ENCODE assay signal across 15 cellular contexts in genomic region chr2:240293126-240293864, GRCh38.
A peak's percentile ranks its signal among the peaks of the same experiment; 100 is the strongest.
DNase-seq lines count a peak whose midpoint lies in the region; ATAC-seq, FAIRE-seq and TF ChIP-seq lines count a peak whose summit lies in the region.
"Had no signal": no experiment of that assay in that cellular context is flagged by ENCODE, and none has a peak within 500 bp of the region (broad histone marks: within the 10 kb centered on the region; RNA-seq: fewer than 3 reads in every experiment).

No MANE protein-coding gene starts in this region.

- peak overlapping the region in 11 of 12 donors; percentile 25 to 83 (median 79) for H3K27ac ChIP-seq in heart left ventricle
- H3K27ac ChIP-seq in stomach = no peak overlapping the region

- H3K27me3 ChIP-seq in heart left ventricle (no peaks in the 10 kb centered on the region), stomach (no peaks in the 10 kb centered on the region), BE2C (no peaks in the 10 kb centered on the region)

- intact Hi-C loops in activated CD8-positive, alpha-beta T cell treated with anti-CD3 and anti-CD28 coated beads for 36 hours (cut with micrococcal nuclease) = no loop called here
- intact Hi-C loops in heart left ventricle (cut with DNase I) = loop anchor here in 3 of 10 donors (1.0 to 10.0 kb wide), 3 partner anchors 56 to 144 kb away; partner anchors contain the start of gene GPC1 (in 1 of the 3)
- intact Hi-C loops in stomach (cut with DNase I; ENCODE audit: low total_unique reads) = no loop called here

- POLR2A ChIA-PET in activated CD8-positive, alpha-beta T cell treated with anti-CD3 and anti-CD28 coated beads, Interleukin-2, amount 10 ng/mL, durations not matched to agents 7 days and 5 days (lab: Charles Lee) = no interaction called here
- POLR2A ChIA-PET in activated CD8-positive, alpha-beta T cell treated with anti-CD3 and anti-CD28 coated beads for 36 hours (lab: Charles Lee) = no interaction called here

- H3K27ac Mint-ChIP-seq in activated CD8-positive, alpha-beta T cell treated with anti-CD3 and anti-CD28 coated beads, Interleukin-2, amount 10 ng/mL, durations not matched to agents 7 days and 5 days = no peak overlapping the region
- no peak overlapping the region for H3K27ac Mint-ChIP-seq in activated CD8-positive, alpha-beta T cell treated with anti-CD3 and anti-CD28 coated beads for 36 hours
- peak overlapping the region in 2 of 3 experiments; percentile 25 to 74 for H3K27ac Mint-ChIP-seq in nephron

- H3K4me3 ChIP-seq in heart left ventricle = no peak overlapping the region
- H3K4me3 ChIP-seq in stomach = no peak overlapping the region
- H3K4me3 ChIP-seq in BE2C (ENCODE audit: low read depth, low read length) = no peak overlapping the region

- no peak for ATAC-seq in activated CD8-positive, alpha-beta T cell treated with anti-CD3 and anti-CD28 coated beads, Interleukin-2, amount 10 ng/mL, durations not matched to agents 7 days and 5 days
- no peak for ATAC-seq in activated CD8-positive, alpha-beta T cell treated with anti-CD3 and anti-CD28 coated beads for 36 hours
- peak in 3 of 4 donors; percentile 10 to 38 (median 15) for ATAC-seq in heart left ventricle

- 43 to 59% (median 52%) methylated on average over 4 to 13 of the region's 13 CpGs for WGBS in heart left ventricle, 4 donors
- 69 to 78% (median 76%) methylated on average over 4 to 13 of the region's 13 CpGs for WGBS in stomach, 5 donors

- FAIRE-seq in GM19239 (lab: Jason Lieb, UNC) = no peak
- FAIRE-seq: RCC 7860 had no signal

- no peaks in the 10 kb centered on the region for H3K27me3 Mint-ChIP-seq in activated CD8-positive, alpha-beta T cell treated with anti-CD3 and anti-CD28 coated beads, Interleukin-2, amount 10 ng/mL, durations not matched to agents 7 days and 5 days (ENCODE audit: low read depth)
- no peaks in the 10 kb centered on the region for H3K27me3 Mint-ChIP-seq in activated CD8-positive, alpha-beta T cell treated with anti-CD3 and anti-CD28 coated beads for 36 hours
- peaks cover 22% of the 10 kb centered on the region for H3K27me3 Mint-ChIP-seq in nephron (ENCODE audit: low read depth)

- H3K4me3 Mint-ChIP-seq in activated CD8-positive, alpha-beta T cell treated with anti-CD3 and anti-CD28 coated beads, Interleukin-2, amount 10 ng/mL, durations not matched to agents 7 days and 5 days = no peak overlapping the region
- no peak overlapping the region for H3K4me3 Mint-ChIP-seq in activated CD8-positive, alpha-beta T cell treated with anti-CD3 and anti-CD28 coated beads for 36 hours
- no peak overlapping the region for H3K4me3 Mint-ChIP-seq in nephron

- H3K36me3 ChIP-seq in heart left ventricle (no peaks in the 10 kb centered on the region), stomach (no peaks in the 10 kb centered on the region), BE2C (no peaks in the 10 kb centered on the region)

- TF ChIP-seq POLR2A in heart left ventricle (IDR thresholded peaks at IDR 0.05) (no peak), stomach (IDR thresholded peaks at IDR 0.05) (no peak)

- no peak for TF ChIP-seq CTCF in activated CD8-positive, alpha-beta T cell treated with anti-CD3 and anti-CD28 coated beads for 36 hours (IDR thresholded peaks at IDR 0.05)
- TF ChIP-seq CTCF in heart left ventricle (IDR thresholded peaks at IDR 0.05) = no peak
- TF ChIP-seq CTCF in nephron (IDR thresholded peaks at IDR 0.05; ENCODE audit: unreplicated experiment in 3 of 3) = no peak
- TF ChIP-seq CTCF in stomach (IDR thresholded peaks at IDR 0.05) = no peak
- TF ChIP-seq CTCF in BE2C (IDR thresholded peaks at IDR 0.05; ENCODE audit: low read depth, low read length) = no peak

- H3K36me3 Mint-ChIP-seq in activated CD8-positive, alpha-beta T cell treated with anti-CD3 and anti-CD28 coated beads, Interleukin-2, amount 10 ng/mL, durations not matched to agents 7 days and 5 days (ENCODE audit: low read depth) = no peaks in the 10 kb centered on the region
- no peaks in the 10 kb centered on the region for H3K36me3 Mint-ChIP-seq in activated CD8-positive, alpha-beta T cell treated with anti-CD3 and anti-CD28 coated beads for 36 hours (ENCODE audit: low read depth)
- H3K36me3 Mint-ChIP-seq in nephron (ENCODE audit: low read depth) = no peaks in the 10 kb centered on the region

- H3K9me3 Mint-ChIP-seq in activated CD8-positive, alpha-beta T cell treated with anti-CD3 and anti-CD28 coated beads, Interleukin-2, amount 10 ng/mL, durations not matched to agents 7 days and 5 days (ENCODE audit: insufficient read depth) = no peaks in the 10 kb centered on the region
- H3K9me3 Mint-ChIP-seq in activated CD8-positive, alpha-beta T cell treated with anti-CD3 and anti-CD28 coated beads for 36 hours = no peaks in the 10 kb centered on the region
- no peaks in the 10 kb centered on the region for H3K9me3 Mint-ChIP-seq in nephron

- CTCF ChIA-PET in activated CD8-positive, alpha-beta T cell treated with anti-CD3 and anti-CD28 coated beads, Interleukin-2, amount 10 ng/mL, durations not matched to agents 7 days and 5 days (lab: Charles Lee) = no interaction called here
- CTCF ChIA-PET in activated CD8-positive, alpha-beta T cell treated with anti-CD3 and anti-CD28 coated beads for 36 hours (lab: Charles Lee) = interaction anchor here (0.6 kb wide), 1 partner anchor 12 kb away, joined by 3 read pairs; no protein-coding TSS in a partner anchor

- no peaks in the 10 kb centered on the region for H3K4me1 Mint-ChIP-seq in activated CD8-positive, alpha-beta T cell treated with anti-CD3 and anti-CD28 coated beads, Interleukin-2, amount 10 ng/mL, durations not matched to agents 7 days and 5 days (ENCODE audit: low read depth)
- H3K4me1 Mint-ChIP-seq in activated CD8-positive, alpha-beta T cell treated with anti-CD3 and anti-CD28 coated beads for 36 hours (ENCODE audit: low read depth) = no peaks in the 10 kb centered on the region
- peaks cover 65% of the 10 kb centered on the region for H3K4me1 Mint-ChIP-seq in nephron

- H3K9me3 ChIP-seq in heart left ventricle (no peaks in the 10 kb centered on the region), stomach (no peaks in the 10 kb centered on the region), BE2C (no peaks in the 10 kb centered on the region)

- peaks cover 0 to 54% (median 14%) of the 10 kb centered on the region in 12 donors for H3K4me1 ChIP-seq in heart left ventricle
- H3K4me1 ChIP-seq in stomach = no peaks in the 10 kb centered on the region
- H3K4me1 ChIP-seq in BE2C = peaks cover 13% of the 10 kb centered on the region

- peak; percentile 14 for DNase-seq in activated CD8-positive, alpha-beta T cell treated with anti-CD3 and anti-CD28 coated beads, Interleukin-2, amount 10 ng/mL, durations not matched to agents 7 days and 5 days
- DNase-seq in activated CD8-positive, alpha-beta T cell treated with anti-CD3 and anti-CD28 coated beads for 36 hours = no peak
- DNase-seq in heart left ventricle = peak in 2 of 5 donors; percentile 50 to 64
- peak; percentile 23 for DNase-seq in stomach
- no peak for DNase-seq in BE2C
- DNase-seq in GM19239 (ENCODE audit: insufficient read length, low spot score) = no peak
- DNase-seq in HuH-7 (ENCODE audit: low spot score) = no peak
- DNase-seq: C1 segment of cervical spinal cord, EL, Kasumi-1, NCI-H1930, NCI-H510A, SIG-M5 had no signal

- no peak for TF ChIP-seq EP300 in stomach (IDR thresholded peaks at IDR 0.05)

Comparison
In these comparisons a context has a peak if more than half of its experiments do, and no peak if none do; other contexts are left out.
1. DNase-seq: peak in activated CD8-positive, alpha-beta T cell treated with anti-CD3 and anti-CD28 coated beads, Interleukin-2, amount 10 ng/mL, durations not matched to agents 7 days and 5 days (single experiment) and stomach (single experiment); none in activated CD8-positive, alpha-beta T cell treated with anti-CD3 and anti-CD28 coated beads for 36 hours (single experiment), BE2C (single experiment), GM19239 (single experiment) and HuH-7 (single experiment).
2. ATAC-seq: peak in heart left ventricle (3 of 4); none in activated CD8-positive, alpha-beta T cell treated with anti-CD3 and anti-CD28 coated beads, Interleukin-2, amount 10 ng/mL, durations not matched to agents 7 days and 5 days (single experiment) and activated CD8-positive, alpha-beta T cell treated with anti-CD3 and anti-CD28 coated beads for 36 hours (single experiment).
3. H3K27ac Mint-ChIP-seq: peak in nephron (2 of 3); none in activated CD8-positive, alpha-beta T cell treated with anti-CD3 and anti-CD28 coated beads, Interleukin-2, amount 10 ng/mL, durations not matched to agents 7 days and 5 days (single experiment) and activated CD8-positive, alpha-beta T cell treated with anti-CD3 and anti-CD28 coated beads for 36 hours (single experiment).
4. H3K27ac ChIP-seq: peak in heart left ventricle (11 of 12); none in stomach (0 of 5).